ENCODE assay signal across 9 cellular contexts in the genomic region with DNA sequence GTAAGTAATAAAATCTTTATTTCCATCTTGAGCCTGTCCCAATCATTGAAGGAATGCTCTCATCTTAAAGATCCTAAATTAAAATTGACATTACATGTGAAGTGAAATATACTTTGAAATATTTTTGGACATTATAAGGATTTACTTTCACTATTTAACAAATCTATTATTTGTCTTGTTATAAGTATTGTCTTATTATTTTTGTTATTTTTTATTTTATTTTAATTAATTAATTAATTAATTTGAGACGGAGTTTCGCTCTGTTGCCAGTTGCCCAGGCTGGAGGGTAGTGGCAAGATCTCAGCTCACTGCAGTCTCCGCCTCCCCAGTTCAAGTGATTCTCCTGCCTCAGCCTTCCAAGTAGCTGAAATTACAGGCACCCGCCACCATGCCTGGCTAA.
"Had no signal": no experiment of that assay in that cellular context is flagged by ENCODE, and none has a peak within 500 bp of the region (broad histone marks: within the 10 kb centered on the region; RNA-seq: fewer than 3 reads in every experiment).

No MANE protein-coding gene starts in this region.

- DNase-seq: H9, HCEC 1CT, IMR-90, KG1 had no signal

- FAIRE-seq: H1, H54, HTR-8/SVneo, K562 had no signal

- ATAC-seq: GM23338, K562 had no signal

- H3K4me3 ChIP-seq: GM23338, K562 had no signal
